21 cellular contexts compared by ENCODE assay signal in the genomic region with DNA sequence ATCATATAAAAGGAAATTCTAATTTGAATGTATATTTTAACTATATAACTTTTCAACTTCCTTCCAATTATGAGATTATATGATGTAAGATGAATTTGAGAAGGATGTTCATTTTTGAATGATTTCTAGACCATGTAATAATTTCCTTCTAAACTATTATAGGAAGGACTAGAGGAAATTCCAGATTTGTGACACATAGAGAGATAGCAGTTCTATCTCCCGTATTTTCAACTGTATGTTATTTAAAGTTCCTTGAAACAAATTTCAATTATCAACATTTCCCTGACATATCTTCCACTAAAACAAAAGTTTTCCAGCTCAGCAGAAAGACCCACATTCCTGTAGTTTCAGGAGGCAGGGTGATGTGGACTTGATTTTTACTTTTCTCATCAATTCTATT.
"Had no signal": no experiment of that assay in that cellular context is flagged by ENCODE, and none has a peak within 500 bp of the region (broad histone marks: within the 10 kb centered on the region; RNA-seq: fewer than 3 reads in every experiment).

No MANE protein-coding gene starts in this region.

- H3K27me3 ChIP-seq: breast epithelium, gastroesophageal sphincter had no signal

- H3K9me3 ChIP-seq: breast epithelium, gastroesophageal sphincter had no signal

- H3K4me1 ChIP-seq: breast epithelium, gastroesophageal sphincter had no signal

- H3K36me3 ChIP-seq: breast epithelium, gastroesophageal sphincter, WERI-Rb-1 had no signal

- DNase-seq: activated CD4-positive, alpha-beta T cell treated with anti-CD3 and anti-CD28 coated beads, Interleukin-2, amount 10 ng/mL, durations not matched to agents 7 days and 5 days; activated CD4-positive, CD25-positive, alpha-beta regulatory T cell treated with anti-CD3 and anti-CD28 coated beads, Interleukin-2, amount 50 U/mL, for 72 hours; activated CD8-positive, alpha-beta T cell treated with anti-CD3 and anti-CD28 coated beads for 36 hours; activated gamma-delta T cell; aorta; effector CD8-positive, alpha-beta T cell; head of caudate nucleus; hypothalamus; left cardiac atrium; mesenchymal stem cell; nucleus accumbens; stimulated activated CD4-positive, alpha-beta T cell treated with anti-CD3 and anti-CD28 coated beads, Interleukin-12 subunit alpha, Interleukin-12 subunit beta, amount 100 ng/mL, for 4 hours; stimulated activated CD4-positive, alpha-beta T cell treated with anti-CD3 and anti-CD28 coated beads, Interleukin-4, amount 100 ng/mL, for 4 hours; stimulated activated naive CD8-positive, alpha-beta T cell treated with anti-CD3 and anti-CD28 coated beads, Interleukin-15, Interleukin-2, amounts not matched to agents 100 U/mL and 50 U/mL, for 24 hours; T-helper 1 cell; WERI-Rb-1 had no signal

- FAIRE-seq: islet of Langerhans, TTC549 had no signal

- H3K4me3 ChIP-seq: breast epithelium, gastroesophageal sphincter had no signal

- ATAC-seq: activated CD8-positive, alpha-beta T cell treated with anti-CD3 and anti-CD28 coated beads for 36 hours; esophagus mucosa; gastroesophageal sphincter; left cardiac atrium; stimulated activated naive CD8-positive, alpha-beta T cell treated with anti-CD3 and anti-CD28 coated beads, Interleukin-15, Interleukin-2, amounts not matched to agents 100 U/mL and 50 U/mL, for 24 hours had no signal

- H3K27ac ChIP-seq: breast epithelium, gastroesophageal sphincter, WERI-Rb-1 had no signal
